1 cellular context compared by ENCODE assay signal in genomic region chr17:17839792-17840707, GRCh38.
A peak's percentile ranks its signal among the peaks of the same experiment; 100 is the strongest.
TF ChIP-seq lines count a peak whose summit lies in the region.

No MANE protein-coding gene starts in this region.

TF ChIP-seq in K562, 482 proteins besides CTCF, POLR2A, EP300 and RAD21 (continued from another document and continues in another):
- TF ChIP-seq, protein P1, sequence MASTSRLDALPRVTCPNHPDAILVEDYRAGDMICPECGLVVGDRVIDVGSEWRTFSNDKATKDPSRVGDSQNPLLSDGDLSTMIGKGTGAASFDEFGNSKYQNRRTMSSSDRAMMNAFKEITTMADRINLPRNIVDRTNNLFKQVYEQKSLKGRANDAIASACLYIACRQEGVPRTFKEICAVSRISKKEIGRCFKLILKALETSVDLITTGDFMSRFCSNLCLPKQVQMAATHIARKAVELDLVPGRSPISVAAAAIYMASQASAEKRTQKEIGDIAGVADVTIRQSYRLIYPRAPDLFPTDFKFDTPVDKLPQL (IDR thresholded peaks at IDR 0.05; ENCODE audit: extremely low read depth, insufficient read length) = no peak
- TF ChIP-seq BRD4 (IDR thresholded peaks at IDR 0.05) (0 out of 2 replicates have a peak, but pooled peaks have one; percentile 15), ZNF124 (CRISPR knock-in tag; IDR thresholded peaks at IDR 0.05) (no peak), REST (CRISPR knock-in tag; IDR thresholded peaks at IDR 0.05; ENCODE audit: low read depth) (peak; percentile 71; the same call in 1 of the 2 replicates), ZNF76 (CRISPR knock-in tag; IDR thresholded peaks at IDR 0.05; ENCODE audit: borderline replicate concordance) (peak; percentile 79; the same call in 1 of the 2 replicates), TARDBP (IDR thresholded peaks at IDR 0.05) (peak; percentile 53; the same call in 1 of the 2 replicates), HOXB6 (CRISPR knock-in tag; IDR thresholded peaks at IDR 0.05; ENCODE audit: borderline replicate concordance) (no peak), SRSF1 (IDR thresholded peaks at IDR 0.05; ENCODE audit: low read depth, low read length) (no peak), TFE3 (CRISPR knock-in tag; IDR thresholded peaks at IDR 0.05) (no peak), IRF2 (CRISPR knock-in tag; IDR thresholded peaks at IDR 0.05) (no peak), POLR2B (IDR thresholded peaks at IDR 0.05; ENCODE audit: low read depth, partially characterized antibody) (peak; percentile 82), ZBTB8A (IDR thresholded peaks at IDR 0.05; ENCODE audit: partially characterized antibody) (no peak), HDAC2 (IDR thresholded peaks at IDR 0.05) (no peak), ZNF347 (CRISPR knock-in tag; IDR thresholded peaks at IDR 0.05; ENCODE audit: low read depth) (no peak), KLF6 (CRISPR knock-in tag; IDR thresholded peaks at IDR 0.05; ENCODE audit: borderline replicate concordance) (peak; percentile 79; the same call in 1 of the 2 replicates), RBFOX2 (IDR thresholded peaks at IDR 0.05; ENCODE audit: low read depth, low read length) (peak; percentile 95), ZNF277 (CRISPR knock-in tag; IDR thresholded peaks at IDR 0.05; ENCODE audit: borderline replicate concordance) (no peak), SFPQ (IDR thresholded peaks at IDR 0.05; ENCODE audit: low read depth, low read length) (no peak), RBBP5 (IDR thresholded peaks at IDR 0.05; ENCODE audit: borderline replicate concordance, insufficient read depth, low read length, poor library complexity, severe bottlenecking) (no peak), ZFP36 (IDR thresholded peaks at IDR 0.05; ENCODE audit: low read depth, low read length, partially characterized antibody) (peak; percentile 66), BCL6 (CRISPR knock-in tag; IDR thresholded peaks at IDR 0.05) (0 out of 2 replicates have a peak, but pooled peaks have one; percentile 26), MNT (conservative IDR thresholded peaks at IDR 0.05) (peak; percentile 62 to 66; a peak in 3 of 4 replicates), SMARCA4 (IDR thresholded peaks at IDR 0.05) (no peak), ZBTB17 (CRISPR knock-in tag; IDR thresholded peaks at IDR 0.05) (peak; percentile 80), NR2C1 (IDR thresholded peaks at IDR 0.05) (peak; percentile 92), NR2C1 (tag; IDR thresholded peaks at IDR 0.05) (peak; percentile 93), ZC3H11A (IDR thresholded peaks at IDR 0.05; ENCODE audit: low read depth, low read length) (no peak), TCF7L2 (IDR thresholded peaks at IDR 0.05; ENCODE audit: low read depth, low read length) (no peak), MLX (CRISPR knock-in tag; conservative IDR thresholded peaks at IDR 0.05) (no peak), ATF1 (CRISPR knock-in tag; IDR thresholded peaks at IDR 0.05) (no peak), ATF1 (tag; IDR thresholded peaks at IDR 0.05) (peak; percentile 90), ZNF717 (CRISPR knock-in tag; IDR thresholded peaks at IDR 0.05) (no peak), ZNF740 (CRISPR knock-in tag; IDR thresholded peaks at IDR 0.05) (no peak), ZNF740 (tag; IDR thresholded peaks at IDR 0.05) (no peak), ZNF766 (CRISPR knock-in tag; conservative IDR thresholded peaks at IDR 0.05) (no peak), POLR2G (IDR thresholded peaks at IDR 0.05; ENCODE audit: low read depth, low read length) (peak; percentile 91), ELF1 (tag; IDR thresholded peaks at IDR 0.05) (peak; percentile 40; the same call in 1 of the 2 replicates), CEBPB (tag; IDR thresholded peaks at IDR 0.05) (no peak), RBM14 (IDR thresholded peaks at IDR 0.05; ENCODE audit: borderline replicate concordance, insufficient read depth, low read depth, low read length) (no peak)
- TF ChIP-seq, protein P2, sequence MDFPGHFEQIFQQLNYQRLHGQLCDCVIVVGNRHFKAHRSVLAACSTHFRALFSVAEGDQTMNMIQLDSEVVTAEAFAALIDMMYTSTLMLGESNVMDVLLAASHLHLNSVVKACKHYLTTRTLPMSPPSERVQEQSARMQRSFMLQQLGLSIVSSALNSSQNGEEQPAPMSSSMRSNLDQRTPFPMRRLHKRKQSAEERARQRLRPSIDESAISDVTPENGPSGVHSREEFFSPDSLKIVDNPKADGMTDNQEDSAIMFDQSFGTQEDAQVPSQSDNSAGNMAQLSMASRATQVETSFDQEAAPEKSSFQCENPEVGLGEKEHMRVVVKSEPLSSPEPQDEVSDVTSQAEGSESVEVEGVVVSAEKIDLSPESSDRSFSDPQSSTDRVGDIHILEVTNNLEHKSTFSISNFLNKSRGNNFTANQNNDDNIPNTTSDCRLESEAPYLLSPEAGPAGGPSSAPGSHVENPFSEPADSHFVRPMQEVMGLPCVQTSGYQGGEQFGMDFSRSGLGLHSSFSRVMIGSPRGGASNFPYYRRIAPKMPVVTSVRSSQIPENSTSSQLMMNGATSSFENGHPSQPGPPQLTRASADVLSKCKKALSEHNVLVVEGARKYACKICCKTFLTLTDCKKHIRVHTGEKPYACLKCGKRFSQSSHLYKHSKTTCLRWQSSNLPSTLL (IDR thresholded peaks at IDR 0.05) = no peak
- TF ChIP-seq, protein P3, sequence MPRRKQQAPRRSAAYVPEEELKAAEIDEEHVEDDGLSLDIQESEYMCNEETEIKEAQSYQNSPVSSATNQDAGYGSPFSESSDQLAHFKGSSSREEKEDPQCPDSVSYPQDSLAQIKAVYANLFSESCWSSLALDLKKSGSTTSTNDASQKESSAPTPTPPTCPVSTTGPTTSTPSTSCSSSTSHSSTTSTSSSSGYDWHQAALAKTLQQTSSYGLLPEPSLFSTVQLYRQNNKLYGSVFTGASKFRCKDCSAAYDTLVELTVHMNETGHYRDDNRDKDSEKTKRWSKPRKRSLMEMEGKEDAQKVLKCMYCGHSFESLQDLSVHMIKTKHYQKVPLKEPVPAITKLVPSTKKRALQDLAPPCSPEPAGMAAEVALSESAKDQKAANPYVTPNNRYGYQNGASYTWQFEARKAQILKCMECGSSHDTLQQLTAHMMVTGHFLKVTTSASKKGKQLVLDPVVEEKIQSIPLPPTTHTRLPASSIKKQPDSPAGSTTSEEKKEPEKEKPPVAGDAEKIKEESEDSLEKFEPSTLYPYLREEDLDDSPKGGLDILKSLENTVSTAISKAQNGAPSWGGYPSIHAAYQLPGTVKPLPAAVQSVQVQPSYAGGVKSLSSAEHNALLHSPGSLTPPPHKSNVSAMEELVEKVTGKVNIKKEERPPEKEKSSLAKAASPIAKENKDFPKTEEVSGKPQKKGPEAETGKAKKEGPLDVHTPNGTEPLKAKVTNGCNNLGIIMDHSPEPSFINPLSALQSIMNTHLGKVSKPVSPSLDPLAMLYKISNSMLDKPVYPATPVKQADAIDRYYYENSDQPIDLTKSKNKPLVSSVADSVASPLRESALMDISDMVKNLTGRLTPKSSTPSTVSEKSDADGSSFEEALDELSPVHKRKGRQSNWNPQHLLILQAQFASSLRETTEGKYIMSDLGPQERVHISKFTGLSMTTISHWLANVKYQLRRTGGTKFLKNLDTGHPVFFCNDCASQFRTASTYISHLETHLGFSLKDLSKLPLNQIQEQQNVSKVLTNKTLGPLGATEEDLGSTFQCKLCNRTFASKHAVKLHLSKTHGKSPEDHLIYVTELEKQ (CRISPR knock-in tag; IDR thresholded peaks at IDR 0.05) = no peak
- TF ChIP-seq, protein P4, sequence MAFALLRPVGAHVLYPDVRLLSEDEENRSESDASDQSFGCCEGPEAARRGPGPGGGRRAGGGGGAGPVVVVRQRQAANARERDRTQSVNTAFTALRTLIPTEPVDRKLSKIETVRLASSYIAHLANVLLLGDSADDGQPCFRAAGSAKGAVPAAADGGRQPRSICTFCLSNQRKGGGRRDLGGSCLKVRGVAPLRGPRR (CRISPR knock-in tag; IDR thresholded peaks at IDR 0.05) = peak; percentile 42; the same call in 1 of the 2 replicates
- TF ChIP-seq, protein P5, sequence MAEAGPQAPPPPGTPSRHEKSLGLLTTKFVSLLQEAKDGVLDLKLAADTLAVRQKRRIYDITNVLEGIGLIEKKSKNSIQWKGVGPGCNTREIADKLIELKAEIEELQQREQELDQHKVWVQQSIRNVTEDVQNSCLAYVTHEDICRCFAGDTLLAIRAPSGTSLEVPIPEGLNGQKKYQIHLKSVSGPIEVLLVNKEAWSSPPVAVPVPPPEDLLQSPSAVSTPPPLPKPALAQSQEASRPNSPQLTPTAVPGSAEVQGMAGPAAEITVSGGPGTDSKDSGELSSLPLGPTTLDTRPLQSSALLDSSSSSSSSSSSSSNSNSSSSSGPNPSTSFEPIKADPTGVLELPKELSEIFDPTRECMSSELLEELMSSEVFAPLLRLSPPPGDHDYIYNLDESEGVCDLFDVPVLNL (CRISPR knock-in tag; IDR thresholded peaks at IDR 0.05; ENCODE audit: low read depth) = no peak
